ENCODE assay signal across 10 cellular contexts in genomic region chr9:107749787-107750444, GRCh38.
DNase-seq lines count a peak whose midpoint lies in the region; ATAC-seq, FAIRE-seq and TF ChIP-seq lines count a peak whose summit lies in the region.
"Had no signal": no experiment of that assay in that cellular context is flagged by ENCODE, and none has a peak within 500 bp of the region (broad histone marks: within the 10 kb centered on the region; RNA-seq: fewer than 3 reads in every experiment).

No MANE protein-coding gene starts in this region.

- peaks cover 2% of the 10 kb centered on the region for H3K27me3 Mint-ChIP-seq in astrocyte (ENCODE audit: low read depth, unreplicated experiment)
- no peaks in the 10 kb centered on the region for H3K27me3 Mint-ChIP-seq in activated CD8-positive, alpha-beta memory T cell treated with anti-CD3 and anti-CD28 coated beads, Interleukin-2, amount 10 ng/mL, durations not matched to agents 7 days and 5 days
- H3K27me3 Mint-ChIP-seq: activated naive CD4-positive, alpha-beta T cell treated with anti-CD3 and anti-CD28 coated beads, Interleukin-2, amount 50 U/mL, for 24 hours had no signal

- TF ChIP-seq POLR2A in NB4 (IDR thresholded peaks at IDR 0.05; ENCODE audit: extremely low read depth, insufficient read length), result no peak

- H3K4me3 Mint-ChIP-seq in astrocyte (ENCODE audit: unreplicated experiment), result no peak overlapping the region
- H3K4me3 Mint-ChIP-seq in activated CD8-positive, alpha-beta memory T cell treated with anti-CD3 and anti-CD28 coated beads, Interleukin-2, amount 10 ng/mL, durations not matched to agents 7 days and 5 days, result no peak overlapping the region
- H3K4me3 Mint-ChIP-seq: activated naive CD4-positive, alpha-beta T cell treated with anti-CD3 and anti-CD28 coated beads, Interleukin-2, amount 50 U/mL, for 24 hours had no signal

- no peaks in the 10 kb centered on the region for H3K9me3 Mint-ChIP-seq in astrocyte (ENCODE audit: unreplicated experiment)
- H3K9me3 Mint-ChIP-seq in activated CD8-positive, alpha-beta memory T cell treated with anti-CD3 and anti-CD28 coated beads, Interleukin-2, amount 10 ng/mL, durations not matched to agents 7 days and 5 days (ENCODE audit: low read depth), result peaks cover 3% of the 10 kb centered on the region

- peak overlapping the region; percentile 16 for H2AFZ ChIP-seq in astrocyte (ENCODE audit: low read depth, low read length)

- peak overlapping the region; percentile 59 for H3K9ac ChIP-seq in astrocyte (ENCODE audit: low read length)

- FAIRE-seq in astrocyte (lab: Jason Lieb, UNC) (peak; percentile 75), small intestine (lab: Jason Lieb, UNC) (no peak)
- FAIRE-seq: GM12878 had no signal

- H3K27me3 ChIP-seq in BE2C, result no peaks in the 10 kb centered on the region
- no peaks in the 10 kb centered on the region for H3K27me3 ChIP-seq in astrocyte (ENCODE audit: insufficient read depth, low read length)
- no peaks in the 10 kb centered on the region for H3K27me3 ChIP-seq in iPS DF 6.9 (ENCODE audit: control insufficient read depth, insufficient read depth, low read length)
- no peaks in the 10 kb centered on the region for H3K27me3 ChIP-seq in small intestine (ENCODE audit: control insufficient read depth in 2 of 2, insufficient read depth in 2 of 2, low read length in 2 of 2)

- TF ChIP-seq CTCF in BE2C (IDR thresholded peaks at IDR 0.05; ENCODE audit: low read depth, low read length), result no peak
- TF ChIP-seq CTCF in NB4 (IDR thresholded peaks at IDR 0.05; ENCODE audit: low read depth, low read length), result no peak
- TF ChIP-seq CTCF in astrocyte (IDR thresholded peaks at IDR 0.05; ENCODE audit: insufficient read depth, low read depth, low read length), result no peak

- H3K4me1 ChIP-seq in BE2C, result no peaks in the 10 kb centered on the region
- peaks cover 29% of the 10 kb centered on the region for H3K4me1 ChIP-seq in astrocyte (ENCODE audit: insufficient read depth, low read length)
- peaks cover 4% of the 10 kb centered on the region; the same call in 1 of the 2 replicates for H3K4me1 ChIP-seq in iPS DF 6.9 (ENCODE audit: control insufficient read depth, insufficient read depth, low read length)
- H3K4me1 ChIP-seq in small intestine (ENCODE audit: control insufficient read depth in 2 of 2, insufficient read depth in 1 of 2, low read depth in 1 of 2, low read length in 1 of 2), result peaks cover 3 to 18% of the 10 kb centered on the region in 2 donors

- H3K4me1 Mint-ChIP-seq in astrocyte (ENCODE audit: low read depth, unreplicated experiment), result peaks cover 30% of the 10 kb centered on the region
- no peaks in the 10 kb centered on the region for H3K4me1 Mint-ChIP-seq in activated CD8-positive, alpha-beta memory T cell treated with anti-CD3 and anti-CD28 coated beads, Interleukin-2, amount 10 ng/mL, durations not matched to agents 7 days and 5 days
- H3K4me1 Mint-ChIP-seq: activated naive CD4-positive, alpha-beta T cell treated with anti-CD3 and anti-CD28 coated beads, Interleukin-2, amount 50 U/mL, for 24 hours had no signal

- peak overlapping the region; percentile 76 for H3K27ac ChIP-seq in astrocyte (ENCODE audit: low read depth, low read length)
- no peak overlapping the region for H3K27ac ChIP-seq in iPS DF 6.9 (ENCODE audit: low read length)
- H3K27ac ChIP-seq in small intestine (ENCODE audit: low read depth in 1 of 2, low read length in 1 of 2), result peak overlapping the region in 1 of 2 donors; percentile 83

- H3K4me3 ChIP-seq in BE2C (ENCODE audit: low read depth, low read length) (no peak overlapping the region), NB4 (ENCODE audit: low read depth, low read length) (no peak overlapping the region), astrocyte (ENCODE audit: insufficient read depth, low read depth, low read length) (no peak overlapping the region), iPS DF 6.9 (ENCODE audit: low read length) (no peak overlapping the region), small intestine (ENCODE audit: low read depth in 1 of 2, low read length in 2 of 2) (no peak overlapping the region)
- H3K4me3 ChIP-seq: GM12878 had no signal

- no peaks in the 10 kb centered on the region for H3K36me3 Mint-ChIP-seq in astrocyte (ENCODE audit: low read depth, unreplicated experiment)
- H3K36me3 Mint-ChIP-seq in activated CD8-positive, alpha-beta memory T cell treated with anti-CD3 and anti-CD28 coated beads, Interleukin-2, amount 10 ng/mL, durations not matched to agents 7 days and 5 days, result no peaks in the 10 kb centered on the region
- H3K36me3 Mint-ChIP-seq: activated naive CD4-positive, alpha-beta T cell treated with anti-CD3 and anti-CD28 coated beads, Interleukin-2, amount 50 U/mL, for 24 hours had no signal

- no peaks in the 10 kb centered on the region for H3K36me3 ChIP-seq in BE2C
- no peaks in the 10 kb centered on the region for H3K36me3 ChIP-seq in astrocyte (ENCODE audit: insufficient read depth, low read length)
- no peaks in the 10 kb centered on the region for H3K36me3 ChIP-seq in iPS DF 6.9 (ENCODE audit: control insufficient read depth, insufficient read depth, low read length)
- no peaks in the 10 kb centered on the region for H3K36me3 ChIP-seq in small intestine (ENCODE audit: control insufficient read depth in 2 of 2, insufficient read depth in 2 of 2, low read length in 2 of 2)

- H3K9me3 ChIP-seq in BE2C (no peaks in the 10 kb centered on the region), astrocyte (ENCODE audit: insufficient read depth, low read depth, low read length) (no peaks in the 10 kb centered on the region), iPS DF 6.9 (ENCODE audit: control insufficient read depth, insufficient read depth, low read length) (no peaks in the 10 kb centered on the region), small intestine (ENCODE audit: control insufficient read depth, low read depth) (no peaks in the 10 kb centered on the region)

- DNase-seq in BE2C, result peak; percentile 14
- peak; percentile 65 for DNase-seq in NB4 (ENCODE audit: low read depth)
- DNase-seq in astrocyte (ENCODE audit: low read depth), result peak; percentile 93
- peak; percentile 22 for DNase-seq in iPS DF 6.9 (ENCODE audit: low read depth, low spot score)
- DNase-seq in small intestine, result peak; percentile 10
- DNase-seq in activated CD8-positive, alpha-beta memory T cell treated with anti-CD3 and anti-CD28 coated beads, Interleukin-2, amount 10 ng/mL, durations not matched to agents 7 days and 5 days, result no peak

- H4K20me1 ChIP-seq in astrocyte (ENCODE audit: insufficient read depth, low read length), result no peaks in the 10 kb centered on the region

- peak overlapping the region; percentile 87 for H3K27ac Mint-ChIP-seq in astrocyte (ENCODE audit: unreplicated experiment)
- H3K27ac Mint-ChIP-seq in activated CD8-positive, alpha-beta memory T cell treated with anti-CD3 and anti-CD28 coated beads, Interleukin-2, amount 10 ng/mL, durations not matched to agents 7 days and 5 days, result no peak overlapping the region
- H3K27ac Mint-ChIP-seq: activated naive CD4-positive, alpha-beta T cell treated with anti-CD3 and anti-CD28 coated beads, Interleukin-2, amount 50 U/mL, for 24 hours had no signal

- CTCF ChIA-PET in activated CD8-positive, alpha-beta memory T cell treated with anti-CD3 and anti-CD28 coated beads, Interleukin-2, amount 10 ng/mL, durations not matched to agents 7 days and 5 days (lab: Charles Lee), result no interaction called here

- H3K79me2 ChIP-seq in astrocyte (ENCODE audit: insufficient read depth, low read length), result no peaks in the 10 kb centered on the region

- H3K4me2 ChIP-seq in astrocyte (ENCODE audit: low read length), result peak overlapping the region; percentile 71

- ATAC-seq in HG02642 (IDR thresholded peaks at IDR 0.05; ENCODE audit: poor library complexity, unreplicated experiment), result no peak
- no peak for ATAC-seq in HG03095 (IDR thresholded peaks at IDR 0.05; ENCODE audit: unreplicated experiment)
- ATAC-seq in activated CD8-positive, alpha-beta memory T cell treated with anti-CD3 and anti-CD28 coated beads, Interleukin-2, amount 10 ng/mL, durations not matched to agents 7 days and 5 days, result no peak

- WGBS in iPS DF 6.9 (ENCODE audit: insufficient coverage, insufficient read length), result no CpG with 5 or more reads among the region's 5 CpGs
- WGBS in small intestine, 3 donors, result 61 to 80% (median 73%) methylated on average over 5 of the region's 5 CpGs
